In the genomic region with DNA sequence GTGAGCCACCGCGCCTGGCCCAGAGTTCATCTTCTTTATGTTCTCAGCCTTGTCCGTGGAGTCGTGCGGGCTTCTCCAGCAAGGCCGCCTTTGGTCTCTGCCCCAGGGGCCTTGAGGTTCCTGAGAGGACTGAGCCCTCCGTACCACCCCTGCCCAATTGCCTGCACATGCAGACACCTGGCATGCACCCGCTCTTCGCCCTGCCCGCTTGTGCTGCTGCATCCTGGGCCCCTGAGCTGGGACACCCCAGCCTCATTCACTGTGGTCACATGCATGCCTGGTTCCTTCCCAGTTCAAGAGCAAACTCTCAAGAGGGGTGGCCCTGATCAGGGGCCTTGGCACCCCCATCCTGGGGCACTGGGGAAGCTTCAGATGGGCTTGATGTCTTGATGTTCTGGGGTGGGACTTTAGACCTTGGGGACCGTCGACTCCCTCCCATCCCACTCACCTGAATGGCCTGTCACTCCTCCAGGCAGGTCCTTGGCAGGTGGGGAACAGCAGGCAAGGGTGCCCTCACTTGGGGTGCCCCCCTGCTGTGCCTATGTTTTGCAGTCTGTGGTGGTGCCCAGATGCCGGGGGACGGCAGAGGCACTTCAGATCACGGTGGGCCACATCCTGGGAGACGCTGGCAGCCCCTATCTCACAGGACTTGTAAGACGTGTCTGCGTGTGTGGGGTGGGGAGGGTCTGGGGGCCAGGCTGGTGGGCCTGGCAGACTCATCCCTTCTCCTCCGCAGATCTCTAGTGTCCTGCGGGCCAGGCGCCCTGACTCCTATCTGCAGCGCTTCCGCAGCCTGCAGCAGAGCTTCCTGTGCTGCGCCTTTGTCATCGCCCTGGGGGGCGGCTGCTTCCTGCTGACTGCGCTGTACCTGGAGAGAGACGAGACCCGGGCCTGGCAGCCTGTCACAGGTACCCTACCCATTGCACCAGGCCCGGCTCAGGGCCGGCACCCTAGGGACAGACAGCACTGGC, we compare ENCODE assay signal across 11 cellular contexts. TPM values are rescaled to one million over a fixed set of nuclear protein-coding genes. Genes with fewer than 3 reads are reported as not detected.
DNase-seq lines count a peak whose midpoint lies in the region; ATAC-seq and TF ChIP-seq lines count a peak whose summit lies in the region.
"Had no signal": no experiment of that assay in that cellular context is flagged by ENCODE, and none has a peak within 500 bp of the region (broad histone marks: within the 10 kb centered on the region; RNA-seq: fewer than 3 reads in every experiment).

No MANE protein-coding gene starts in this region.

- no peak for TF ChIP-seq CTCF in SK-N-SH (IDR thresholded peaks at IDR 0.05)

- H3K9ac ChIP-seq in SK-N-SH (no peak overlapping the region), rectal smooth muscle tissue (ENCODE audit: low read length) (no peak overlapping the region)

- CTCF ChIA-PET in SK-N-SH (lab: Yijun Ruan, JAX): no interaction called here

- H3K79me2 ChIP-seq in SK-N-SH (ENCODE audit: insufficient read depth): no peaks in the 10 kb centered on the region

- H3K4me1 ChIP-seq in SK-N-SH (ENCODE audit: control insufficient read depth in 1 of 2, insufficient read depth in 2 of 2, low read depth in 1 of 2, low read length in 1 of 2) (peaks cover 0 to 4% of the 10 kb centered on the region in 2 experiments; a peak in 1 of 4 replicates), rectal smooth muscle tissue (ENCODE audit: control insufficient read depth, insufficient read depth, low read length) (no peaks in the 10 kb centered on the region), thymus (ENCODE audit: control insufficient read depth, insufficient read depth, low read length) (peaks cover 7% of the 10 kb centered on the region)

- H3F3A ChIP-seq in SK-N-SH (replicated peaks; ENCODE audit: insufficient read depth): no peaks in the 10 kb centered on the region

- DNase-seq in SK-N-SH: peak; percentile 65
- DNase-seq in activated naive CD4-positive, alpha-beta T cell treated with Interleukin-2 at 50 U/mL for 16 hours: peak; percentile 49
- no peak for DNase-seq in DMS114 treated with DMSO at 0.1 percent for 48 hours (lab: John Stamatoyannopoulos, UW; ENCODE audit: unreplicated experiment)
- DNase-seq in DMS79 treated with DMSO at 0.1 percent for 48 hours (lab: John Stamatoyannopoulos, UW): no peak
- no peak for DNase-seq in Kasumi-1 (lab: John Stamatoyannopoulos, UW)
- DNase-seq: NCI-H510A treated with DMSO at 0.1 percent for 48 hours, WERI-Rb-1 had no signal

- H3K4me3 ChIP-seq in SK-N-SH (ENCODE audit: low read depth in 2 of 2, low read length in 1 of 2): no peak overlapping the region
- peak overlapping the region; percentile 2 for H3K4me3 ChIP-seq in rectal smooth muscle tissue (ENCODE audit: low read length)
- H3K4me3 ChIP-seq in thymus (ENCODE audit: low read length): peak overlapping the region; percentile 65

- no peaks in the 10 kb centered on the region for H3K36me3 ChIP-seq in SK-N-SH (replicated peaks in 1 of 2; ENCODE audit: control insufficient read depth in 1 of 2, insufficient read depth in 2 of 2, low read length in 1 of 2)
- H3K36me3 ChIP-seq in rectal smooth muscle tissue (ENCODE audit: control insufficient read depth, insufficient read depth, low read length): no peaks in the 10 kb centered on the region
- H3K36me3 ChIP-seq in thymus (ENCODE audit: control insufficient read depth, insufficient read depth): peaks cover 3% of the 10 kb centered on the region
- H3K36me3 ChIP-seq: WERI-Rb-1 had no signal

- no peaks in the 10 kb centered on the region; the same call in 1 of the 2 replicates for H3K27me3 ChIP-seq in SK-N-SH (ENCODE audit: insufficient read depth)
- no peaks in the 10 kb centered on the region for H3K27me3 ChIP-seq in rectal smooth muscle tissue (ENCODE audit: control insufficient read depth, insufficient read depth, low read length)
- H3K27me3 ChIP-seq in thymus (ENCODE audit: control insufficient read depth, insufficient read depth): no peaks in the 10 kb centered on the region

- no peaks in the 10 kb centered on the region for H3K9me2 ChIP-seq in SK-N-SH

- H2AFZ ChIP-seq in SK-N-SH (ENCODE audit: low read depth): no peak overlapping the region

- no peak for ATAC-seq in SK-N-SH treated with all-trans-retinoic acid at 6 μM for 48 hours

- no peaks in the 10 kb centered on the region for H4K20me1 ChIP-seq in SK-N-SH (ENCODE audit: insufficient read depth)

- H3K9me3 ChIP-seq in SK-N-SH: no peaks in the 10 kb centered on the region
- no peaks in the 10 kb centered on the region for H3K9me3 ChIP-seq in thymus (ENCODE audit: control insufficient read depth)

- POLR2A ChIA-PET in SK-N-SH (lab: Yijun Ruan, JAX): interaction anchor here (1.2 kb wide), 1 partner anchor 33 kb away, joined by 3 read pairs; no protein-coding TSS in a partner anchor

- 61% methylated on average over 11 of the region's 31 CpGs for WGBS in SK-N-SH (ENCODE audit: low lambda C conversion rate)
- 51% methylated on average over 31 of the region's 31 CpGs for WGBS in thymus

- no peak overlapping the region for H3K27ac ChIP-seq in SK-N-SH (ENCODE audit: low read depth in 2 of 2, low read length in 1 of 2)
- H3K27ac ChIP-seq in rectal smooth muscle tissue (ENCODE audit: low read depth, low read length): no peak overlapping the region
- peak overlapping the region; percentile 87 for H3K27ac ChIP-seq in thymus (ENCODE audit: low read depth)
- H3K27ac ChIP-seq: 22Rv1, WERI-Rb-1 had no signal

- no peak for TF ChIP-seq RAD21 in SK-N-SH (IDR thresholded peaks at IDR 0.05; ENCODE audit: low read length)

- H3K4me2 ChIP-seq in SK-N-SH: no peak overlapping the region

- no peak for TF ChIP-seq EP300 in SK-N-SH (IDR thresholded peaks at IDR 0.05; ENCODE audit: borderline replicate concordance in 1 of 2, low read depth in 1 of 2, low read length in 1 of 2)

TF ChIP-seq in SK-N-SH, 30 proteins besides CTCF, POLR2A, EP300 and RAD21 (continues in another document):
- TF ChIP-seq CHD2 (IDR thresholded peaks at IDR 0.05; ENCODE audit: low read length, partially characterized antibody) (no peak), RFX5 (IDR thresholded peaks at IDR 0.05; ENCODE audit: low read length) (no peak), FOSL2 (IDR thresholded peaks at IDR 0.05; ENCODE audit: borderline replicate concordance, low read depth) (no peak), SIN3A (IDR thresholded peaks at IDR 0.05; ENCODE audit: borderline replicate concordance, low read depth, low read length) (no peak), USF1 (IDR thresholded peaks at IDR 0.05; ENCODE audit: borderline replicate concordance, low read depth) (no peak), TCF12 (IDR thresholded peaks at IDR 0.05) (no peak), POLR2AphosphoS5 (IDR thresholded peaks at IDR 0.05; ENCODE audit: low read depth, low read length) (no peak), FOXJ3 (CRISPR knock-in tag; IDR thresholded peaks at IDR 0.05) (no peak)
- TF ChIP-seq, protein P1, sequence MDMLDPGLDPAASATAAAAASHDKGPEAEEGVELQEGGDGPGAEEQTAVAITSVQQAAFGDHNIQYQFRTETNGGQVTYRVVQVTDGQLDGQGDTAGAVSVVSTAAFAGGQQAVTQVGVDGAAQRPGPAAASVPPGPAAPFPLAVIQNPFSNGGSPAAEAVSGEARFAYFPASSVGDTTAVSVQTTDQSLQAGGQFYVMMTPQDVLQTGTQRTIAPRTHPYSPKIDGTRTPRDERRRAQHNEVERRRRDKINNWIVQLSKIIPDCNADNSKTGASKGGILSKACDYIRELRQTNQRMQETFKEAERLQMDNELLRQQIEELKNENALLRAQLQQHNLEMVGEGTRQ (IDR thresholded peaks at IDR 0.05; ENCODE audit: borderline replicate concordance, low read depth, low read length): no peak

TF ChIP-seq in SK-N-SH treated with all-trans-retinoic acid at 6 μM for 48 hours, 23 proteins besides CTCF, POLR2A, EP300 and RAD21:
- TF ChIP-seq PATZ1 (CRISPR knock-in tag; IDR thresholded peaks at IDR 0.05; ENCODE audit: borderline replicate concordance) (no peak), PPARA (CRISPR knock-in tag; IDR thresholded peaks at IDR 0.05; ENCODE audit: borderline replicate concordance) (no peak), TOX (CRISPR knock-in tag; IDR thresholded peaks at IDR 0.05; ENCODE audit: borderline replicate concordance) (no peak), RARB (CRISPR knock-in tag; IDR thresholded peaks at IDR 0.05) (no peak), BACH2 (CRISPR knock-in tag; IDR thresholded peaks at IDR 0.05; ENCODE audit: borderline replicate concordance) (no peak), ESRRG (CRISPR knock-in tag; IDR thresholded peaks at IDR 0.05) (no peak)

RNA-seq across cellular contexts. Expression of gene SPNS2, which starts 12.7 kb away (rescaled TPM):
- polyA plus RNA-seq in SK-N-SH (2012; rRNA removed) (0.08 TPM in 1 of 2 replicates, not detected in the other), thymus (16.1 TPM)
- 0.05 and 0.08 TPM in 2 replicates for polyA plus RNA-seq in SK-N-SH (2012; cell fraction: cytosol; rRNA removed)
- polyA plus RNA-seq in SK-N-SH (2012; cell fraction: nucleus; rRNA removed): 0.14 and 0.19 TPM in 2 replicates

RNA-seq across cellular contexts. Expression of gene SPNS3, which starts 52.2 kb away (rescaled TPM):
- 0.05 TPM in 1 of 2 replicates, not detected in the other for polyA plus RNA-seq in SK-N-SH (2012; rRNA removed)
- 0.03 and 0.04 TPM in 2 replicates for polyA plus RNA-seq in SK-N-SH (2012; cell fraction: cytosol; rRNA removed)
- 0.08 and 0.19 TPM in 2 replicates for polyA plus RNA-seq in SK-N-SH (2012; cell fraction: nucleus; rRNA removed)
- 11.5 TPM for polyA plus RNA-seq in thymus

Comparison
In these comparisons a context has a peak if more than half of its experiments do, and no peak if none do; other contexts are left out.
1. DNase-seq: peak in SK-N-SH (single experiment) and activated naive CD4-positive, alpha-beta T cell treated with Interleukin-2 at 50 U/mL for 16 hours (single experiment); none in DMS114 treated with DMSO at 0.1 percent for 48 hours (single experiment), DMS79 treated with DMSO at 0.1 percent for 48 hours (single experiment) and Kasumi-1 (0 of 2).
2. H3K4me3 ChIP-seq: peak in rectal smooth muscle tissue (single experiment) and thymus (single experiment); none in SK-N-SH (0 of 2).
3. RNA of gene SPNS2, which starts 12.7 kb away (polyA plus RNA-seq): 16.1 TPM in thymus (single experiment); 0.05 to 0.19 TPM in SK-N-SH; every median in the first group is over 10 times any median in the second.
4. RNA of gene SPNS3, which starts 52.2 kb away (polyA plus RNA-seq): 11.5 TPM in thymus (single experiment); 0.03 to 0.19 TPM in SK-N-SH; every median in the first group is over 10 times any median in the second.